17 cellular contexts compared by ENCODE assay signal in the genomic region with DNA sequence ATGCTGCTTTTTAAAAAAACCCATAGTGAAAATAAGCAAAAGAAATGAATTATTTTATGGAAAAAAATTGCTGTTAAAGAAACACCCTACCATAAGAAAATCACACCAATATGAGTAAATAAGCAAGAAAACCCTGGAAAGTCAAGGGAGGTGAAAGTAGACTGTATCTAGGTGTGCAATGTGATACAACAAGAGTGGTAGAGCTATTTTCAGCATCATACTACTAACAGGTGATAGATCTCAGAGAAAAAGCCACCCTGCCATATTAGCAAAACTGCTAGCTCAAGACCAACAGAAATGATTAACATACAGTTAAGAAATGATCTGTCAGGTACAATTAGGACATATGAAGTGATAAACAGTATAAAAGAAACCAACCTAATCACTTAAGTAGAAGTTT. TPM values are rescaled to one million over a fixed set of nuclear protein-coding genes. Genes with fewer than 3 reads are reported as not detected.
DNase-seq lines count a peak whose midpoint lies in the region; ATAC-seq and TF ChIP-seq lines count a peak whose summit lies in the region.
"Had no signal": no experiment of that assay in that cellular context is flagged by ENCODE, and none has a peak within 500 bp of the region (broad histone marks: within the 10 kb centered on the region; RNA-seq: fewer than 3 reads in every experiment).

No MANE protein-coding gene starts in this region.

- no peak overlapping the region for H2AFZ ChIP-seq in Karpas-422 (ENCODE audit: low read length)
- H2AFZ ChIP-seq in PC-3 (ENCODE audit: low read length) = no peak overlapping the region
- H2AFZ ChIP-seq: GM23338 had no signal

- BruUV-seq in PC-3 (replicated peaks; lab: Mats Ljungman, UMichigan) = no TSS peak

- no peaks in the 10 kb centered on the region for H3K9me3 Mint-ChIP-seq in activated T-cell treated with anti-CD3 and anti-CD28 coated beads, Interleukin-2, amount 50 U/mL, for 72 hours
- H3K9me3 Mint-ChIP-seq in central memory CD8-positive, alpha-beta T cell = no peaks in the 10 kb centered on the region
- H3K9me3 Mint-ChIP-seq in glutamatergic neuron (ENCODE audit: unreplicated experiment) = no peaks in the 10 kb centered on the region
- H3K9me3 Mint-ChIP-seq: GM23338 had no signal

- H3K27me3 ChIP-seq in Karpas-422 (ENCODE audit: low read length) (no peaks in the 10 kb centered on the region), psoas muscle (ENCODE audit: insufficient read depth in 3 of 3, low read length in 2 of 3) (no peaks in the 10 kb centered on the region), PC-3 (ENCODE audit: low read length) (no peaks in the 10 kb centered on the region)

- peaks cover 35% of the 10 kb centered on the region for H3K4me1 Mint-ChIP-seq in activated T-cell treated with anti-CD3 and anti-CD28 coated beads, Interleukin-2, amount 50 U/mL, for 72 hours (ENCODE audit: low read depth)
- peaks cover 41% of the 10 kb centered on the region for H3K4me1 Mint-ChIP-seq in central memory CD8-positive, alpha-beta T cell
- peaks cover 6% of the 10 kb centered on the region for H3K4me1 Mint-ChIP-seq in glutamatergic neuron (ENCODE audit: low read depth, unreplicated experiment)

- TF ChIP-seq CTCF in psoas muscle (IDR thresholded peaks at IDR 0.05) (no peak), PC-3 (conservative IDR thresholded peaks at IDR 0.05; ENCODE audit: low read depth, low read length) (no peak), glutamatergic neuron (IDR thresholded peaks at IDR 0.05; ENCODE audit: partially characterized antibody, unreplicated experiment) (no peak)

- POLR2A ChIA-PET in PC-3 (lab: Charles Lee; ENCODE audit: unreplicated experiment) = no interaction called here

- H3K36me3 ChIP-seq in Karpas-422 (ENCODE audit: insufficient read depth, low read length) = peaks cover 3% of the 10 kb centered on the region; the same call in 1 of the 2 replicates
- peaks cover 0 to 18% of the 10 kb centered on the region in 2 donors for H3K36me3 ChIP-seq in psoas muscle (ENCODE audit: insufficient read depth in 1 of 2, low read depth in 1 of 2)
- H3K36me3 ChIP-seq in PC-3 (ENCODE audit: low read depth, low read length) = peaks cover 4% of the 10 kb centered on the region; the same call in 1 of the 2 replicates

- no peaks in the 10 kb centered on the region for H3F3A ChIP-seq in PC-3 (ENCODE audit: low read length, unreplicated experiment)

- CTCF ChIA-PET in PC-3 (lab: Charles Lee) = no interaction called here

- no peak for DNase-seq in activated T-cell treated with anti-CD3 and anti-CD28 coated beads, Interleukin-2, amount 50 U/mL, for 72 hours
- DNase-seq in activated T-cell treated with anti-CD3 and anti-CD28 coated beads, Interleukin-2, amount 50 U/mL, for 48 hours = no peak
- DNase-seq in Karpas-422 = no peak
- DNase-seq in central memory CD8-positive, alpha-beta T cell (ENCODE audit: low spot score in 2 of 2) = no peak
- DNase-seq in psoas muscle = no peak
- DNase-seq in PC-3 = no peak
- no peak for DNase-seq in posterior vena cava (ENCODE audit: low spot score)
- no peak for DNase-seq in glutamatergic neuron
- DNase-seq: C1 segment of cervical spinal cord; GDM1; NCI-H1105 treated with DMSO at 0.1 percent for 48 hours; NCI-H1694 treated with DMSO at 0.1 percent for 48 hours; NCI-H345; NCI-H526 treated with DMSO at 0.1 percent for 48 hours; NK-92 treated with Interleukin-12 subunit alpha and Interleukin-12 subunit beta, amount 100 ng/mL, for 24 hours had no signal

- H3K9me2 ChIP-seq in Karpas-422 (replicated peaks; ENCODE audit: insufficient read depth, low read length) = no peaks in the 10 kb centered on the region
- no peaks in the 10 kb centered on the region for H3K9me2 ChIP-seq in PC-3 (replicated peaks; ENCODE audit: low read length)

- H3K9me3 ChIP-seq in Karpas-422 (ENCODE audit: low read length) (no peaks in the 10 kb centered on the region), psoas muscle (no peaks in the 10 kb centered on the region), PC-3 (ENCODE audit: low read length) (no peaks in the 10 kb centered on the region)

- intact Hi-C loops in psoas muscle (cut with DNase I) (no loop called here), PC-3 (cut with micrococcal nuclease) (no loop called here), posterior vena cava (cut with DNase I) (no loop called here)

- H4K20me1 ChIP-seq in Karpas-422 (ENCODE audit: insufficient read depth, low read depth, low read length) = peaks cover 5% of the 10 kb centered on the region; the same call in 1 of the 2 replicates
- no peaks in the 10 kb centered on the region for H4K20me1 ChIP-seq in PC-3 (ENCODE audit: low read length)

- peaks cover 33% of the 10 kb centered on the region for H3K4me1 ChIP-seq in Karpas-422 (ENCODE audit: low read length)
- peaks cover 67% of the 10 kb centered on the region for H3K4me1 ChIP-seq in psoas muscle
- peaks cover 18% of the 10 kb centered on the region for H3K4me1 ChIP-seq in PC-3 (ENCODE audit: insufficient read depth, low read length)

- H3K79me2 ChIP-seq in Karpas-422 (ENCODE audit: low read length) = peaks cover 77% of the 10 kb centered on the region
- peaks cover 31% of the 10 kb centered on the region for H3K79me2 ChIP-seq in PC-3 (ENCODE audit: low read length)

- no peak overlapping the region for H3K4me3 Mint-ChIP-seq in activated T-cell treated with anti-CD3 and anti-CD28 coated beads, Interleukin-2, amount 50 U/mL, for 72 hours
- no peak overlapping the region for H3K4me3 Mint-ChIP-seq in central memory CD8-positive, alpha-beta T cell
- H3K4me3 Mint-ChIP-seq in glutamatergic neuron (ENCODE audit: unreplicated experiment) = no peak overlapping the region
- H3K4me3 Mint-ChIP-seq: GM23338 had no signal

- H3K9ac ChIP-seq in Karpas-422 (ENCODE audit: low read length) = no peak overlapping the region
- no peak overlapping the region for H3K9ac ChIP-seq in PC-3 (ENCODE audit: low read length)

- peak overlapping the region; percentile 9 for H3K27ac Mint-ChIP-seq in activated T-cell treated with anti-CD3 and anti-CD28 coated beads, Interleukin-2, amount 50 U/mL, for 72 hours
- peak overlapping the region; percentile 41 for H3K27ac Mint-ChIP-seq in central memory CD8-positive, alpha-beta T cell (ENCODE audit: low read depth)
- H3K27ac Mint-ChIP-seq in glutamatergic neuron (ENCODE audit: unreplicated experiment) = no peak overlapping the region

- ATAC-seq in activated T-cell treated with anti-CD3 and anti-CD28 coated beads, Interleukin-2, amount 50 U/mL, for 72 hours (replicated peaks in 1 of 2) = peak in 1 of 2 donors; percentile 26
- ATAC-seq in central memory CD8-positive, alpha-beta T cell (replicated peaks; ENCODE audit: extremely low read depth, poor library complexity, severe bottlenecking) = no peak
- ATAC-seq in psoas muscle = peak in 3 of 4 donors; percentile 68 to 77 (median 68)
- ATAC-seq in PC-3 = no peak
- ATAC-seq: GM12878, GM23338 had no signal

- peaks cover 0 to 4% of the 10 kb centered on the region in 2 donors for H3K36me3 Mint-ChIP-seq in activated T-cell treated with anti-CD3 and anti-CD28 coated beads, Interleukin-2, amount 50 U/mL, for 72 hours (ENCODE audit: insufficient read depth in 2 of 2)
- peaks cover 15% of the 10 kb centered on the region for H3K36me3 Mint-ChIP-seq in central memory CD8-positive, alpha-beta T cell (ENCODE audit: insufficient read depth)
- H3K36me3 Mint-ChIP-seq in glutamatergic neuron (ENCODE audit: unreplicated experiment) = no peaks in the 10 kb centered on the region

- no peak overlapping the region for H3K4me3 ChIP-seq in Karpas-422 (ENCODE audit: low read length)
- H3K4me3 ChIP-seq in psoas muscle = no peak overlapping the region
- H3K4me3 ChIP-seq in PC-3 (ENCODE audit: low read length) = no peak overlapping the region
- H3K4me3 ChIP-seq: GM12878, GM23338 had no signal

- H3K27me3 Mint-ChIP-seq in activated T-cell treated with anti-CD3 and anti-CD28 coated beads, Interleukin-2, amount 50 U/mL, for 72 hours (ENCODE audit: low read depth) = no peaks in the 10 kb centered on the region
- H3K27me3 Mint-ChIP-seq in central memory CD8-positive, alpha-beta T cell = no peaks in the 10 kb centered on the region
- H3K27me3 Mint-ChIP-seq in glutamatergic neuron (ENCODE audit: unreplicated experiment) = peaks cover 6% of the 10 kb centered on the region

- H3K4me2 ChIP-seq in Karpas-422 (ENCODE audit: low read depth, low read length, poor library complexity, severe bottlenecking) = peak overlapping the region; percentile 8
- H3K4me2 ChIP-seq in PC-3 (ENCODE audit: low read length) = no peak overlapping the region
- H3K4me2 ChIP-seq: GM23338 had no signal

- H3K27ac ChIP-seq in Karpas-422 (ENCODE audit: low read length) = no peak overlapping the region
- peak overlapping the region; percentile 54 for H3K27ac ChIP-seq in psoas muscle
- no peak overlapping the region for H3K27ac ChIP-seq in PC-3 (ENCODE audit: low read length)

RNA-seq across cellular contexts. Expression of gene UBE2H, which starts 54.8 kb away (rescaled TPM):
- total RNA-seq in activated T-cell treated with anti-CD3 and anti-CD28 coated beads, Interleukin-2, amount 50 U/mL, for 72 hours = 10 to 100 TPM; 53.2 to 60.9 TPM
- total RNA-seq in Karpas-422 (2014; rRNA removed; shearing (Covaris generic); ENCODE audit: low replicate concordance) = 34.7 and 37.3 TPM in 2 replicates
- total RNA-seq in psoas muscle (100 to 1,000 TPM in 1 of 4 donors, 10 to 100 TPM in 3; 75.9 to 111 (median 77.4) TPM), PC-3 (2014; rRNA removed) (62.5 and 102 TPM in 2 replicates), posterior vena cava (100 to 1,000 TPM in 1 of 2 donors, 10 to 100 TPM in 1; 77.0 to 138 TPM), glutamatergic neuron (ENCODE audit: unreplicated experiment) (100 TPM)
- polyA plus RNA-seq in psoas muscle = 100 to 1,000 TPM in 1 of 3 donors, 10 to 100 TPM in 2; 17.3 to 115 (median 50.5) TPM

Comparison
In these comparisons a context has a peak if more than half of its experiments do, and no peak if none do; other contexts are left out.
1. ATAC-seq: peak in psoas muscle (3 of 4); none in central memory CD8-positive, alpha-beta T cell (single experiment) and PC-3 (single experiment).